Comparison of ENCODE assay signal across 2 cellular contexts in genomic region chr12:109321294-109321693, GRCh38. TPM values are rescaled to one million over a fixed set of nuclear protein-coding genes. Genes with fewer than 3 reads are reported as not detected.
"Had no signal": no experiment of that assay in that cellular context is flagged by ENCODE, and none has a peak within 500 bp of the region (broad histone marks: within the 10 kb centered on the region; RNA-seq: fewer than 3 reads in every experiment).

No MANE protein-coding gene starts in this region.

RNA-seq across cellular contexts. Expression of gene FOXN4, which starts 12.2 kb away (rescaled TPM):
- total RNA-seq: GM12878 had no signal
- polyA plus RNA-seq: GM12878 had no signal

RNA-seq across cellular contexts. Expression of gene MYO1H, which starts 26.4 kb away (rescaled TPM):
- total RNA-seq: G401, GM12878 had no signal
